In genomic region chr2:145824384-145824783, GRCh38 we compare ENCODE assay signal across 29 cellular contexts.
"Had no signal": no experiment of that assay in that cellular context is flagged by ENCODE, and none has a peak within 500 bp of the region (broad histone marks: within the 10 kb centered on the region; RNA-seq: fewer than 3 reads in every experiment).

No MANE protein-coding gene starts in this region.

- DNase-seq: stimulated activated CD4-positive, alpha-beta T cell treated with anti-CD3 and anti-CD28 coated beads, Interleukin-2, amount 100 ng/mL, for 48 hours; stimulated activated CD4-positive, alpha-beta T cell treated with anti-CD3 and anti-CD28 coated beads, Interleukin-4, amount 100 ng/mL, for 1 hour; stimulated activated CD4-positive, alpha-beta T cell treated with anti-CD3 and anti-CD28 coated beads, Interleukin-4, amount 100 ng/mL, for 24 hours; stimulated activated CD4-positive, alpha-beta T cell treated with anti-CD3 and anti-CD28 coated beads, Interleukin-4, amount 100 ng/mL, for 4 hours; stimulated activated CD8-positive, alpha-beta memory T cell treated with anti-CD3 and anti-CD28 coated beads, Interleukin-4, amount 100 ng/mL, for 48 hours; stimulated activated naive B cell treated with anti-CD40 and anti-IgM and Interleukin-4, amounts not matched to agents 10 μg/mL and 1 μg/mL and 100 μg/mL, for 72 hours; stimulated activated naive CD4-positive, alpha-beta T cell; stimulated activated naive CD4-positive, alpha-beta T cell treated with Interleukin-2 at 50 U/mL for 16 hours; stimulated activated naive CD8-positive, alpha-beta T cell treated with anti-CD3 and anti-CD28 coated beads, Interleukin-15, amount 100 ng/mL, for 72 hours; stimulated activated naive CD8-positive, alpha-beta T cell treated with anti-CD3 and anti-CD28 coated beads, Interleukin-15, Interleukin-2, amounts not matched to agents 100 U/mL and 50 U/mL, for 24 hours; stomach; substantia nigra; testis; thyroid gland; tibial artery; transverse colon; trophoblast cell; upper lobe of left lung; upper lobe of right lung; uterus had no signal

- H3K4me1 Mint-ChIP-seq: stimulated activated effector memory CD8-positive, alpha-beta T cell treated with anti-CD3 and anti-CD28 coated beads, Interleukin-12 subunit alpha, Interleukin-12 subunit beta, amount 100 ng/mL, for 72 hours; stimulated activated memory B cell treated with anti-CD40 and anti-IgM and Interleukin-4, amounts not matched to agents 10 μg/mL and 1 μg/mL and 100 μg/mL, for 72 hours; stimulated activated naive B cell treated with anti-CD40 and anti-IgM and Interleukin-4, amounts not matched to agents 10 μg/mL and 1 μg/mL and 100 μg/mL, for 72 hours; stimulated activated naive CD8-positive, alpha-beta T cell treated with anti-CD3 and anti-CD28 coated beads, Interleukin-15, amount 100 ng/mL, for 72 hours had no signal

- FAIRE-seq: urothelium cell line had no signal

- H3K9me3 Mint-ChIP-seq: type B pancreatic cell had no signal

- H3K4me3 Mint-ChIP-seq: stimulated activated effector memory CD8-positive, alpha-beta T cell treated with anti-CD3 and anti-CD28 coated beads, Interleukin-12 subunit alpha, Interleukin-12 subunit beta, amount 100 ng/mL, for 72 hours; stimulated activated memory B cell treated with anti-CD40 and anti-IgM and Interleukin-4, amounts not matched to agents 10 μg/mL and 1 μg/mL and 100 μg/mL, for 72 hours; stimulated activated naive B cell treated with anti-CD40 and anti-IgM and Interleukin-4, amounts not matched to agents 10 μg/mL and 1 μg/mL and 100 μg/mL, for 72 hours; stimulated activated naive CD8-positive, alpha-beta T cell treated with anti-CD3 and anti-CD28 coated beads, Interleukin-15, amount 100 ng/mL, for 72 hours; stimulated activated naive CD8-positive, alpha-beta T cell treated with anti-CD3 and anti-CD28 coated beads, Interleukin-15, Interleukin-2, amounts not matched to agents 100 ng/mL and 50 ng/mL, for 24 hours; type B pancreatic cell had no signal

- H3K9me3 ChIP-seq: stomach, suprapubic skin, testis, thoracic aorta, thyroid gland, tibial artery, tibial nerve, transverse colon, upper lobe of left lung, upper lobe of right lung, uterus, vagina had no signal

- H3K4me3 ChIP-seq: stomach, suprapubic skin, testis, thoracic aorta, thyroid gland, tibial artery, tibial nerve, transverse colon, upper lobe of left lung, upper lobe of right lung, uterus, vagina had no signal

- H3K27ac Mint-ChIP-seq: stimulated activated effector memory CD8-positive, alpha-beta T cell treated with anti-CD3 and anti-CD28 coated beads, Interleukin-12 subunit alpha, Interleukin-12 subunit beta, amount 100 ng/mL, for 72 hours; stimulated activated memory B cell treated with anti-CD40 and anti-IgM and Interleukin-4, amounts not matched to agents 10 μg/mL and 1 μg/mL and 100 μg/mL, for 72 hours; stimulated activated naive B cell treated with anti-CD40 and anti-IgM and Interleukin-4, amounts not matched to agents 10 μg/mL and 1 μg/mL and 100 μg/mL, for 72 hours; stimulated activated naive CD8-positive, alpha-beta T cell treated with anti-CD3 and anti-CD28 coated beads, Interleukin-15, amount 100 ng/mL, for 72 hours; stimulated activated naive CD8-positive, alpha-beta T cell treated with anti-CD3 and anti-CD28 coated beads, Interleukin-15, Interleukin-2, amounts not matched to agents 100 ng/mL and 50 ng/mL, for 24 hours; type B pancreatic cell had no signal

- H3K27me3 ChIP-seq: stomach, suprapubic skin, testis, thyroid gland, tibial artery, tibial nerve, transverse colon, upper lobe of left lung, upper lobe of right lung, uterus, vagina had no signal

- H3K36me3 ChIP-seq: stomach, suprapubic skin, thoracic aorta, thyroid gland, tibial artery, tibial nerve, transverse colon, upper lobe of left lung, upper lobe of right lung, uterus, vagina had no signal

- H3K27ac ChIP-seq: stomach, suprapubic skin, testis, thoracic aorta, thyroid gland, tibial artery, tibial nerve, transverse colon, upper lobe of left lung, upper lobe of right lung, uterus, vagina had no signal

- H3K4me1 ChIP-seq: stomach, suprapubic skin, testis, thyroid gland, tibial nerve, transverse colon, upper lobe of left lung, upper lobe of right lung, uterus, vagina had no signal

- ATAC-seq: stimulated activated effector memory CD8-positive, alpha-beta T cell treated with anti-CD3 and anti-CD28 coated beads, Interleukin-12 subunit alpha, Interleukin-12 subunit beta, amount 100 ng/mL, for 72 hours; stimulated activated memory B cell treated with anti-CD40 and anti-IgM and Interleukin-4, amounts not matched to agents 10 μg/mL and 1 μg/mL and 100 μg/mL, for 72 hours; stimulated activated naive B cell treated with anti-CD40 and anti-IgM and Interleukin-4, amounts not matched to agents 10 μg/mL and 1 μg/mL and 100 μg/mL, for 72 hours; stimulated activated naive CD8-positive, alpha-beta T cell treated with anti-CD3 and anti-CD28 coated beads, Interleukin-15, amount 100 ng/mL, for 72 hours; stimulated activated naive CD8-positive, alpha-beta T cell treated with anti-CD3 and anti-CD28 coated beads, Interleukin-15, Interleukin-2, amounts not matched to agents 100 U/mL and 50 U/mL, for 24 hours; upper lobe of right lung had no signal

- H3K27me3 Mint-ChIP-seq: stimulated activated naive CD8-positive, alpha-beta T cell treated with anti-CD3 and anti-CD28 coated beads, Interleukin-15, amount 100 ng/mL, for 72 hours had no signal

- H3K36me3 Mint-ChIP-seq: stimulated activated effector memory CD8-positive, alpha-beta T cell treated with anti-CD3 and anti-CD28 coated beads, Interleukin-12 subunit alpha, Interleukin-12 subunit beta, amount 100 ng/mL, for 72 hours; stimulated activated memory B cell treated with anti-CD40 and anti-IgM and Interleukin-4, amounts not matched to agents 10 μg/mL and 1 μg/mL and 100 μg/mL, for 72 hours; stimulated activated naive B cell treated with anti-CD40 and anti-IgM and Interleukin-4, amounts not matched to agents 10 μg/mL and 1 μg/mL and 100 μg/mL, for 72 hours; type B pancreatic cell had no signal
